ENCODE assay signal across 13 cellular contexts in genomic region chr9:95570150-95570549, GRCh38. TPM values are rescaled to one million over a fixed set of nuclear protein-coding genes. Genes with fewer than 3 reads are reported as not detected.
A peak's percentile ranks its signal among the peaks of the same experiment; 100 is the strongest.
DNase-seq lines count a peak whose midpoint lies in the region; ATAC-seq and TF ChIP-seq lines count a peak whose summit lies in the region.
"Had no signal": no experiment of that assay in that cellular context is flagged by ENCODE, and none has a peak within 500 bp of the region (broad histone marks: within the 10 kb centered on the region; RNA-seq: fewer than 3 reads in every experiment).

No MANE protein-coding gene starts in this region.

- TF ChIP-seq CTCF in WTC11 (IDR thresholded peaks at IDR 0.05) = no peak

- ATAC-seq in WTC11 (peak; percentile 28), HG03378 (IDR thresholded peaks at IDR 0.05; ENCODE audit: unreplicated experiment) (no peak)
- ATAC-seq in stimulated activated effector memory CD8-positive, alpha-beta T cell treated with anti-CD3 and anti-CD28 coated beads, Interleukin-12 subunit alpha, Interleukin-12 subunit beta, amount 100 ng/mL, for 72 hours = no peak

- no peak for DNase-seq in activated CD4-positive, alpha-beta T cell treated with anti-CD3 and anti-CD28 coated beads, Interleukin-2, amount 10 ng/mL, durations not matched to agents 24 days and 14 days
- DNase-seq in activated CD4-positive, alpha-beta T cell treated with anti-CD3 and anti-CD28 coated beads for 4 hours = no peak
- no peak for DNase-seq in WTC11 (ENCODE audit: low spot score)
- peak; percentile 45 for DNase-seq in iris pigment epithelial cell (ENCODE audit: low read depth)
- no peak for DNase-seq in stimulated activated effector memory CD8-positive, alpha-beta T cell treated with anti-CD3 and anti-CD28 coated beads, Interleukin-12 subunit alpha, Interleukin-12 subunit beta, amount 100 ng/mL, for 72 hours (ENCODE audit: low spot score in 2 of 2)
- DNase-seq in NCI-H1436 treated with DMSO at 0.1 percent for 48 hours (lab: John Stamatoyannopoulos, UW) = no peak
- no peak for DNase-seq in NCI-H748 (lab: John Stamatoyannopoulos, UW; ENCODE audit: unreplicated experiment)
- DNase-seq: 8988T; activated CD4-positive, alpha-beta T cell treated with anti-CD3 and anti-CD28 coated beads for 1 hour; amniotic stem cell; NCI-H2107 had no signal

- POLR2A ChIA-PET in WTC11 (lab: Charles Lee) = no interaction called here

- peaks cover 35% of the 10 kb centered on the region for H3K27me3 Mint-ChIP-seq in activated CD4-positive, alpha-beta T cell treated with anti-CD3 and anti-CD28 coated beads, Interleukin-2, amount 10 ng/mL, durations not matched to agents 24 days and 14 days
- no peaks in the 10 kb centered on the region; the same call in none of the 2 replicates for H3K27me3 Mint-ChIP-seq in WTC11 (ENCODE audit: low read depth)

- H3K36me3 Mint-ChIP-seq in activated CD4-positive, alpha-beta T cell treated with anti-CD3 and anti-CD28 coated beads, Interleukin-2, amount 10 ng/mL, durations not matched to agents 24 days and 14 days (ENCODE audit: low read depth) = no peaks in the 10 kb centered on the region
- no peaks in the 10 kb centered on the region for H3K36me3 Mint-ChIP-seq in WTC11
- H3K36me3 Mint-ChIP-seq in stimulated activated effector memory CD8-positive, alpha-beta T cell treated with anti-CD3 and anti-CD28 coated beads, Interleukin-12 subunit alpha, Interleukin-12 subunit beta, amount 100 ng/mL, for 72 hours = no peaks in the 10 kb centered on the region

- peak overlapping the region; percentile 16 for H3K4me3 Mint-ChIP-seq in activated CD4-positive, alpha-beta T cell treated with anti-CD3 and anti-CD28 coated beads, Interleukin-2, amount 10 ng/mL, durations not matched to agents 24 days and 14 days
- H3K4me3 Mint-ChIP-seq in WTC11 = no peak overlapping the region
- H3K4me3 Mint-ChIP-seq in stimulated activated effector memory CD8-positive, alpha-beta T cell treated with anti-CD3 and anti-CD28 coated beads, Interleukin-12 subunit alpha, Interleukin-12 subunit beta, amount 100 ng/mL, for 72 hours = peak overlapping the region; percentile 27
- H3K4me3 Mint-ChIP-seq: stimulated activated naive CD8-positive, alpha-beta T cell treated with anti-CD3 and anti-CD28 coated beads, Interleukin-15, Interleukin-2, amounts not matched to agents 100 ng/mL and 50 ng/mL, for 24 hours had no signal

- H3K4me1 Mint-ChIP-seq in activated CD4-positive, alpha-beta T cell treated with anti-CD3 and anti-CD28 coated beads, Interleukin-2, amount 10 ng/mL, durations not matched to agents 24 days and 14 days = peaks cover 8% of the 10 kb centered on the region
- H3K4me1 Mint-ChIP-seq in WTC11 = peaks cover 17% of the 10 kb centered on the region
- peaks cover 27% of the 10 kb centered on the region for H3K4me1 Mint-ChIP-seq in stimulated activated effector memory CD8-positive, alpha-beta T cell treated with anti-CD3 and anti-CD28 coated beads, Interleukin-12 subunit alpha, Interleukin-12 subunit beta, amount 100 ng/mL, for 72 hours

- intact Hi-C loops in activated CD4-positive, alpha-beta T cell treated with anti-CD3 and anti-CD28 coated beads, Interleukin-2, amount 10 ng/mL, durations not matched to agents 24 days and 14 days (cut with micrococcal nuclease) = no loop called here

- no peak overlapping the region for H3K27ac Mint-ChIP-seq in activated CD4-positive, alpha-beta T cell treated with anti-CD3 and anti-CD28 coated beads, Interleukin-2, amount 10 ng/mL, durations not matched to agents 24 days and 14 days
- no peak overlapping the region for H3K27ac Mint-ChIP-seq in WTC11
- no peak overlapping the region for H3K27ac Mint-ChIP-seq in stimulated activated effector memory CD8-positive, alpha-beta T cell treated with anti-CD3 and anti-CD28 coated beads, Interleukin-12 subunit alpha, Interleukin-12 subunit beta, amount 100 ng/mL, for 72 hours
- H3K27ac Mint-ChIP-seq: stimulated activated naive CD8-positive, alpha-beta T cell treated with anti-CD3 and anti-CD28 coated beads, Interleukin-15, Interleukin-2, amounts not matched to agents 100 ng/mL and 50 ng/mL, for 24 hours had no signal

- CTCF ChIA-PET in WTC11 (lab: Charles Lee) = no interaction called here

- no peaks in the 10 kb centered on the region for H3K9me3 Mint-ChIP-seq in activated CD4-positive, alpha-beta T cell treated with anti-CD3 and anti-CD28 coated beads, Interleukin-2, amount 10 ng/mL, durations not matched to agents 24 days and 14 days
- H3K9me3 Mint-ChIP-seq in WTC11 = no peaks in the 10 kb centered on the region
- no peaks in the 10 kb centered on the region for H3K9me3 Mint-ChIP-seq in stimulated activated effector memory CD8-positive, alpha-beta T cell treated with anti-CD3 and anti-CD28 coated beads, Interleukin-12 subunit alpha, Interleukin-12 subunit beta, amount 100 ng/mL, for 72 hours
- H3K9me3 Mint-ChIP-seq: stimulated activated naive CD8-positive, alpha-beta T cell treated with anti-CD3 and anti-CD28 coated beads, Interleukin-15, Interleukin-2, amounts not matched to agents 100 ng/mL and 50 ng/mL, for 24 hours had no signal

TF ChIP-seq in WTC11, 78 proteins besides CTCF, POLR2A, EP300 and RAD21 (continues in another document):
- no peak for TF ChIP-seq ZNF138 (CRISPR knock-in tag; conservative IDR thresholded peaks at IDR 0.05)
- TF ChIP-seq ZNF396 (CRISPR knock-in tag; IDR thresholded peaks at IDR 0.05; ENCODE audit: borderline replicate concordance) = no peak
- TF ChIP-seq ATF2 (CRISPR knock-in tag; IDR thresholded peaks at IDR 0.05; ENCODE audit: borderline replicate concordance, low read depth) = no peak
- no peak for TF ChIP-seq PRRX2 (CRISPR knock-in tag; IDR thresholded peaks at IDR 0.05)
- no peak for TF ChIP-seq ATF3 (CRISPR knock-in tag; conservative IDR thresholded peaks at IDR 0.05)
- no peak for TF ChIP-seq MYBL2 (CRISPR knock-in tag; IDR thresholded peaks at IDR 0.05)
- TF ChIP-seq ZNF423 (CRISPR knock-in tag; IDR thresholded peaks at IDR 0.05) = no peak
- TF ChIP-seq MXD4 (CRISPR knock-in tag; IDR thresholded peaks at IDR 0.05; ENCODE audit: borderline replicate concordance) = no peak
- no peak for TF ChIP-seq MAX (CRISPR knock-in tag; IDR thresholded peaks at IDR 0.05)
- TF ChIP-seq AFF4 (CRISPR knock-in tag; IDR thresholded peaks at IDR 0.05; ENCODE audit: borderline replicate concordance) = no peak
- TF ChIP-seq ESRRA (CRISPR knock-in tag; IDR thresholded peaks at IDR 0.05; ENCODE audit: borderline replicate concordance) = no peak
- TF ChIP-seq CBFB (CRISPR knock-in tag; IDR thresholded peaks at IDR 0.05; ENCODE audit: low read depth) = no peak

RNA-seq across cellular contexts. Expression of gene PTCH1, which starts 53.4 kb away (rescaled TPM):
- 4.2 and 5.0 TPM in 2 replicates for total RNA-seq in activated CD4-positive, alpha-beta T cell treated with anti-CD3 and anti-CD28 coated beads, Interleukin-2, amount 10 ng/mL, durations not matched to agents 24 days and 14 days
- 27.9 to 38.0 TPM (median 30.9 TPM) in 3 replicates for total RNA-seq in WTC11 (2021)
